Comparison of ENCODE assay signal across 24 cellular contexts in genomic region chr3:131192701-131193100, GRCh38.
"Had no signal": no experiment of that assay in that cellular context is flagged by ENCODE, and none has a peak within 500 bp of the region (broad histone marks: within the 10 kb centered on the region; RNA-seq: fewer than 3 reads in every experiment).

No MANE protein-coding gene starts in this region.

- DNase-seq: colonic mucosa; cortex of kidney; dorsolateral prefrontal cortex; effector CD4-positive, alpha-beta T cell; effector memory CD4-positive, alpha-beta T cell; foreskin fibroblast; foreskin melanocyte; gastrocnemius medialis; glutamatergic neuron; head of caudate nucleus; heart right ventricle; hippocampal formation; islet precursor cell; kidney; kidney glomerular epithelial cell; left colon; left lung; left ventricle myocardium superior; lower lobe of right lung; mesenchymal stem cell; mucosa of descending colon; naive B cell; naive thymus-derived CD8-positive, alpha-beta T cell had no signal

- H3K4me3 ChIP-seq: colonic mucosa, dorsolateral prefrontal cortex, esophagus muscularis mucosa, gastrocnemius medialis, heart right ventricle, left lung, lower lobe of right lung, mucosa of descending colon had no signal

- ATAC-seq: gastrocnemius medialis; heart right ventricle; left colon; left lung; left ventricle myocardium superior; lower lobe of right lung; mucosa of descending colon; naive thymus-derived CD8-positive, alpha-beta T cell had no signal
